Comparison of ENCODE assay signal across 36 cellular contexts in the genomic region with DNA sequence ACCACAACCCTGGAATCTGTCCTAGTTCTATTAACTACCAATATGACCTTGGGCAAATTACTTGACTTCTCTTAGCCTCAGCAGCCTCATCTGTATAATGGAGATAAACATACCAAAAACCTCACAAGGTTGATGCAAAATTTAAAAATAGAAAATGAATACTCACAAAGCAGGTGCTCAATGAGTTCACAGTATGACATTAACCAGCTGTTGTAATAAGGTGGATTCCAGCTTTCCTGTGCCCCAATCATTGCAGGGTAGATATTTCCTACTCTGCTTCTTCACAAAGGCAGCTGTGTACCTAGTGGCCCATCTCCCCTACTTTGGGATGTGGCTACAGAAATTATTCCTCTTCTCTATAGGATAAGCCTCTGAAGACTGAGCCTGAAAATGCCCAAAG. TPM values are rescaled to one million over a fixed set of nuclear protein-coding genes. Genes with fewer than 3 reads are reported as not detected.
"Had no signal": no experiment of that assay in that cellular context is flagged by ENCODE, and none has a peak within 500 bp of the region (broad histone marks: within the 10 kb centered on the region; RNA-seq: fewer than 3 reads in every experiment).

No MANE protein-coding gene starts in this region.

- FAIRE-seq: colon had no signal

- H3K9me3 ChIP-seq: adrenal gland, body of pancreas, esophagus muscularis mucosa, gastrocnemius medialis, heart left ventricle had no signal

- H3K4me1 Mint-ChIP-seq: activated CD4-positive, alpha-beta T cell treated with anti-CD3 and anti-CD28 coated beads for 36 hours; activated CD4-positive, alpha-beta T cell treated with anti-CD3 and anti-CD28 coated beads, Interleukin-2, amount 10 ng/mL, durations not matched to agents 24 days and 14 days; activated CD8-positive, alpha-beta memory T cell treated with anti-CD3 and anti-CD28 coated beads, Interleukin-2, amount 10 ng/mL, durations not matched to agents 7 days and 5 days; activated naive CD4-positive, alpha-beta T cell treated with anti-CD3 and anti-CD28 coated beads, Interleukin-2, amount 50 U/mL, for 24 hours; activated naive CD8-positive, alpha-beta T cell treated with anti-CD3 and anti-CD28 coated beads for 36 hours; activated naive CD8-positive, alpha-beta T cell treated with anti-CD3 and anti-CD28 coated beads, Interleukin-2, amount 50 U/mL, for 24 hours had no signal

- H3K4me1 ChIP-seq: adrenal gland, body of pancreas, esophagus muscularis mucosa, foreskin keratinocyte, gastrocnemius medialis, heart left ventricle had no signal

- DNase-seq: activated CD4-positive, alpha-beta memory T cell treated with anti-CD3 and anti-CD28 coated beads for 36 hours; activated CD4-positive, alpha-beta T cell treated with anti-CD3 and anti-CD28 coated beads for 36 hours; activated CD4-positive, alpha-beta T cell treated with anti-CD3 and anti-CD28 coated beads, Interleukin-2, amount 10 ng/mL, durations not matched to agents 24 days and 14 days; activated CD4-positive, CD25-positive, alpha-beta regulatory T cell; activated CD4-positive, CD25-positive, alpha-beta regulatory T cell treated with anti-CD3 and anti-CD28 coated beads, Interleukin-2, amount 50 U/mL, for 72 hours; activated CD8-positive, alpha-beta memory T cell treated with anti-CD3 and anti-CD28 coated beads, Interleukin-2, amount 10 ng/mL, durations not matched to agents 7 days and 5 days; activated CD8-positive, alpha-beta memory T cell treated with anti-CD3 and anti-CD28 coated beads, Interleukin-2, amount 50 U/mL, for 4 hours; activated CD8-positive, alpha-beta T cell treated with anti-CD3 and anti-CD28 coated beads, Interleukin-2, amount 10 ng/mL, durations not matched to agents 7 days and 5 days; activated effector memory CD4-positive, alpha-beta T cell treated with anti-CD3 and anti-CD28 coated beads, Interleukin-2, amount 50 U/mL, for 16 hours; activated naive CD4-positive, alpha-beta T cell treated with anti-CD3 and anti-CD28 coated beads for 36 hours; activated naive CD8-positive, alpha-beta T cell treated with anti-CD3 and anti-CD28 coated beads for 36 hours; activated naive CD8-positive, alpha-beta T cell treated with anti-CD3 and anti-CD28 coated beads, Interleukin-2, amount 50 U/mL, for 24 hours; activated T-cell treated with anti-CD3 and anti-CD28 coated beads, Interleukin-2, amount 50 U/mL, for 1 hour; activated T-cell treated with anti-CD3 and anti-CD28 coated beads, Interleukin-2, amount 50 U/mL, for 48 hours; amygdala; aorta; body of pancreas; caudate nucleus; cortex of kidney; dermis blood vessel endothelial cell; effector CD4-positive, alpha-beta T cell; effector memory CD8-positive, alpha-beta T cell; erythroblast; foreskin keratinocyte; gastrocnemius medialis; glutamatergic neuron; heart left ventricle; T-helper 2 cell had no signal

- H3K27ac Mint-ChIP-seq: activated CD4-positive, alpha-beta memory T cell treated with anti-CD3 and anti-CD28 coated beads for 36 hours; activated CD4-positive, alpha-beta T cell treated with anti-CD3 and anti-CD28 coated beads for 36 hours; activated CD4-positive, alpha-beta T cell treated with anti-CD3 and anti-CD28 coated beads, Interleukin-2, amount 10 ng/mL, durations not matched to agents 24 days and 14 days; activated CD8-positive, alpha-beta memory T cell treated with anti-CD3 and anti-CD28 coated beads, Interleukin-2, amount 10 ng/mL, durations not matched to agents 7 days and 5 days; activated CD8-positive, alpha-beta T cell treated with anti-CD3 and anti-CD28 coated beads, Interleukin-2, amount 10 ng/mL, durations not matched to agents 7 days and 5 days; activated naive CD4-positive, alpha-beta T cell treated with anti-CD3 and anti-CD28 coated beads for 36 hours; activated naive CD4-positive, alpha-beta T cell treated with anti-CD3 and anti-CD28 coated beads, Interleukin-2, amount 50 U/mL, for 24 hours; activated naive CD8-positive, alpha-beta T cell treated with anti-CD3 and anti-CD28 coated beads for 36 hours; activated naive CD8-positive, alpha-beta T cell treated with anti-CD3 and anti-CD28 coated beads, Interleukin-2, amount 50 U/mL, for 24 hours; activated T-helper 1 cell treated with anti-CD3 and anti-CD28 coated beads, Interleukin-12 subunit alpha, Interleukin-12 subunit beta, Interleukin-2, Interleukin-4 antibody, amounts not matched to agents 30 ng/mL and 10 ng/mL and 1 ng/mL, durations not matched to agents 14 hours and 24 hours and 36 hours; activated T-helper 2 cell treated with anti-CD3 and anti-CD28 coated beads, Interferon-gamma antibody, Interleukin-2, Interleukin-4, amounts not matched to agents 10 μg/mL and 5 μg/mL and 100 μg/mL, durations not matched to agents 14 hours and 24 hours and 36 hours; effector memory CD8-positive, alpha-beta T cell had no signal

- H3K27ac ChIP-seq: adrenal gland, body of pancreas, esophagus muscularis mucosa, foreskin keratinocyte, gastrocnemius medialis, heart left ventricle had no signal

- H3K36me3 Mint-ChIP-seq: activated CD4-positive, alpha-beta memory T cell treated with anti-CD3 and anti-CD28 coated beads for 36 hours; activated CD8-positive, alpha-beta memory T cell treated with anti-CD3 and anti-CD28 coated beads, Interleukin-2, amount 10 ng/mL, durations not matched to agents 7 days and 5 days; activated naive CD4-positive, alpha-beta T cell treated with anti-CD3 and anti-CD28 coated beads, Interleukin-2, amount 50 U/mL, for 24 hours; activated naive CD8-positive, alpha-beta T cell treated with anti-CD3 and anti-CD28 coated beads for 36 hours had no signal

- H3K36me3 ChIP-seq: adrenal gland, esophagus muscularis mucosa, gastrocnemius medialis, heart left ventricle had no signal

- H3K9me3 Mint-ChIP-seq: activated CD4-positive, alpha-beta memory T cell treated with anti-CD3 and anti-CD28 coated beads for 36 hours; activated CD4-positive, alpha-beta T cell treated with anti-CD3 and anti-CD28 coated beads, Interleukin-2, amount 10 ng/mL, durations not matched to agents 24 days and 14 days; activated naive CD4-positive, alpha-beta T cell treated with anti-CD3 and anti-CD28 coated beads for 36 hours; activated naive CD4-positive, alpha-beta T cell treated with anti-CD3 and anti-CD28 coated beads, Interleukin-2, amount 50 U/mL, for 24 hours; activated naive CD8-positive, alpha-beta T cell treated with anti-CD3 and anti-CD28 coated beads for 36 hours; activated naive CD8-positive, alpha-beta T cell treated with anti-CD3 and anti-CD28 coated beads, Interleukin-2, amount 50 U/mL, for 24 hours; activated T-helper 1 cell treated with anti-CD3 and anti-CD28 coated beads, Interleukin-12 subunit alpha, Interleukin-12 subunit beta, Interleukin-2, Interleukin-4 antibody, amounts not matched to agents 30 ng/mL and 10 ng/mL and 1 ng/mL, durations not matched to agents 14 hours and 24 hours and 36 hours; activated T-helper 2 cell treated with anti-CD3 and anti-CD28 coated beads, Interferon-gamma antibody, Interleukin-2, Interleukin-4, amounts not matched to agents 10 μg/mL and 5 μg/mL and 100 μg/mL, durations not matched to agents 14 hours and 24 hours and 36 hours; effector memory CD8-positive, alpha-beta T cell had no signal

- ATAC-seq: activated CD4-positive, alpha-beta T cell treated with anti-CD3 and anti-CD28 coated beads for 36 hours; activated CD8-positive, alpha-beta memory T cell treated with anti-CD3 and anti-CD28 coated beads, Interleukin-2, amount 10 ng/mL, durations not matched to agents 7 days and 5 days; activated CD8-positive, alpha-beta T cell treated with anti-CD3 and anti-CD28 coated beads, Interleukin-2, amount 10 ng/mL, durations not matched to agents 7 days and 5 days; activated naive CD8-positive, alpha-beta T cell treated with anti-CD3 and anti-CD28 coated beads, Interleukin-2, amount 50 U/mL, for 24 hours; body of pancreas; effector memory CD8-positive, alpha-beta T cell; foreskin keratinocyte; gastrocnemius medialis; heart left ventricle had no signal

- H3K4me3 ChIP-seq: adrenal gland, body of pancreas, esophagus muscularis mucosa, gastrocnemius medialis, heart left ventricle had no signal

- H3K4me3 Mint-ChIP-seq: activated CD4-positive, alpha-beta memory T cell treated with anti-CD3 and anti-CD28 coated beads for 36 hours; activated CD4-positive, alpha-beta T cell treated with anti-CD3 and anti-CD28 coated beads for 36 hours; activated CD4-positive, alpha-beta T cell treated with anti-CD3 and anti-CD28 coated beads, Interleukin-2, amount 10 ng/mL, durations not matched to agents 24 days and 14 days; activated CD8-positive, alpha-beta memory T cell treated with anti-CD3 and anti-CD28 coated beads, Interleukin-2, amount 10 ng/mL, durations not matched to agents 7 days and 5 days; activated CD8-positive, alpha-beta T cell treated with anti-CD3 and anti-CD28 coated beads, Interleukin-2, amount 10 ng/mL, durations not matched to agents 7 days and 5 days; activated naive CD4-positive, alpha-beta T cell treated with anti-CD3 and anti-CD28 coated beads for 36 hours; activated naive CD4-positive, alpha-beta T cell treated with anti-CD3 and anti-CD28 coated beads, Interleukin-2, amount 50 U/mL, for 24 hours; activated naive CD8-positive, alpha-beta T cell treated with anti-CD3 and anti-CD28 coated beads for 36 hours; activated naive CD8-positive, alpha-beta T cell treated with anti-CD3 and anti-CD28 coated beads, Interleukin-2, amount 50 U/mL, for 24 hours; activated T-helper 1 cell treated with anti-CD3 and anti-CD28 coated beads, Interleukin-12 subunit alpha, Interleukin-12 subunit beta, Interleukin-2, Interleukin-4 antibody, amounts not matched to agents 30 ng/mL and 10 ng/mL and 1 ng/mL, durations not matched to agents 14 hours and 24 hours and 36 hours; effector memory CD8-positive, alpha-beta T cell had no signal

- H3K27me3 ChIP-seq: body of pancreas, esophagus muscularis mucosa, gastrocnemius medialis had no signal

RNA-seq across cellular contexts. Expression of gene HTR4, which starts 8.8 kb away (rescaled TPM):
- total RNA-seq: activated CD4-positive, alpha-beta memory T cell treated with anti-CD3 and anti-CD28 coated beads for 36 hours; activated CD4-positive, alpha-beta T cell treated with anti-CD3 and anti-CD28 coated beads for 36 hours; activated CD4-positive, alpha-beta T cell treated with anti-CD3 and anti-CD28 coated beads, Interleukin-2, amount 10 ng/mL, durations not matched to agents 24 days and 14 days; activated CD8-positive, alpha-beta memory T cell treated with anti-CD3 and anti-CD28 coated beads for 36 hours; activated CD8-positive, alpha-beta memory T cell treated with anti-CD3 and anti-CD28 coated beads, Interleukin-2, amount 10 ng/mL, durations not matched to agents 7 days and 5 days; activated CD8-positive, alpha-beta T cell treated with anti-CD3 and anti-CD28 coated beads, Interleukin-2, amount 10 ng/mL, durations not matched to agents 7 days and 5 days; activated naive CD4-positive, alpha-beta T cell treated with anti-CD3 and anti-CD28 coated beads for 36 hours; activated naive CD8-positive, alpha-beta T cell treated with anti-CD3 and anti-CD28 coated beads for 36 hours; activated T-helper 1 cell treated with anti-CD3 and anti-CD28 coated beads, Interleukin-12 subunit alpha, Interleukin-12 subunit beta, Interleukin-2, Interleukin-4 antibody, amounts not matched to agents 30 ng/mL and 10 ng/mL and 1 ng/mL, durations not matched to agents 14 hours and 24 hours and 36 hours; activated T-helper 2 cell treated with anti-CD3 and anti-CD28 coated beads, Interferon-gamma antibody, Interleukin-2, Interleukin-4, amounts not matched to agents 10 μg/mL and 5 μg/mL and 100 μg/mL, durations not matched to agents 14 hours and 24 hours and 36 hours; body of pancreas; chondrocyte; dermis blood vessel endothelial cell; foreskin keratinocyte had no signal
- polyA plus RNA-seq: foreskin keratinocyte had no signal
